ENCODE assay signal across 1 cellular context in the genomic region with DNA sequence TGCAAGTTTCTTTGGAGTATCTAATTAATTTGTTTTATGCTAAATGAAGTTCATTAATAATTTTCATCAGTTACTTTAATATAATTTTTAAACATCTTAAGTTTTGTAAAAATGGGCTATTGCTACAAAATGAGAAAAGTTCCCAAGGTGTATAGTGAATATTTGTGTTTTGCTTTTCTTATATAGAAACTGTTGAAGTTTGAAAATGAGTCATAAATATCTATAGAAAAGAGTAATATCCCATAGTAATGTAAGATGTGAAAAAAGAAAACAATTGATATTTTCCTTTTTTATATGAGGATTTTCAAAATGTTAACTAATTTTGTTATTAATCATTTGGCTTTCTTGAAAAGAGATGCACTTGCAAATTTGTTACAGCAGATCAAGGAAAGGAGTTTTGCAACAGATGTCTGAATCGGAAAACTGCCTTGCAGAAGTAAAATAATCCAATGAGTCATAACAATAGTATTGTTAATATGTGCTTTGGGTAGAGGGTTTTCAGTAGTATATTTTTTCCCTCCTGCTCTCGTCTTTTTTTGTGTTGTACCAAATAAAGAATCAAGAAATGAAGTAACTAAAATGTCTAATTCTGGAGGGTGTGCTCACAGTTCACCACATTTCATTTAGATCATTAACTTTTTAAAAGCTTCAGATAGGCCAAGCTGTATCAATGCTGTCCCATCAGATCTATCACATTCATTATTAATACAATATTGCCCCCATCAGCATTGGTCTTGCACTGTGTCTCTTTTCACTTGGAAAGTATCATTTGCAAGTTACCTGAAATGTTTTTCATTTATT.
TF ChIP-seq lines count a peak whose summit lies in the region.

No MANE protein-coding gene starts in this region.

TF ChIP-seq in GM12878, 131 proteins besides CTCF, POLR2A, EP300 and RAD21 (continued from another document and continues in another):
- TF ChIP-seq ZNF217 (IDR thresholded peaks at IDR 0.05) (no peak), RAD51 (IDR thresholded peaks at IDR 0.05) (no peak), ZBTB33 (IDR thresholded peaks at IDR 0.05) (no peak), ATF3 (IDR thresholded peaks at IDR 0.05; ENCODE audit: borderline replicate concordance, extremely low read depth, low read depth, low read length) (no peak), KDM1A (IDR thresholded peaks at IDR 0.05; ENCODE audit: borderline replicate concordance) (no peak), ZBED1 (IDR thresholded peaks at IDR 0.05; ENCODE audit: borderline replicate concordance) (no peak), ESRRA (IDR thresholded peaks at IDR 0.05; ENCODE audit: low read length) (no peak), NBN (IDR thresholded peaks at IDR 0.05) (no peak), GABPA (IDR thresholded peaks at IDR 0.05; ENCODE audit: low read depth) (no peak), ZBTB11 (CRISPR knock-in tag; IDR thresholded peaks at IDR 0.05) (no peak), STAT3 (IDR thresholded peaks at IDR 0.05; ENCODE audit: low read depth, low read length) (no peak), STAT1 (conservative IDR thresholded peaks at IDR 0.05) (no peak), MAX (IDR thresholded peaks at IDR 0.05; ENCODE audit: low read depth, low read length) (no peak), ZNF207 (IDR thresholded peaks at IDR 0.05; ENCODE audit: borderline replicate concordance) (no peak), BMI1 (IDR thresholded peaks at IDR 0.05; ENCODE audit: borderline replicate concordance) (0 out of 2 replicates have a peak, but pooled peaks have one; percentile 19), MTA2 (IDR thresholded peaks at IDR 0.05; ENCODE audit: low read depth) (no peak), SPI1 (IDR thresholded peaks at IDR 0.05; ENCODE audit: borderline replicate concordance, insufficient read depth, low read depth, low read length) (no peak), IKZF2 (IDR thresholded peaks at IDR 0.05) (peak in 1 of 2 experiments; percentile 57; a peak in 1 of 4 replicates), CBFB (IDR thresholded peaks at IDR 0.05; ENCODE audit: low read depth) (no peak)
- TF ChIP-seq, protein P1, sequence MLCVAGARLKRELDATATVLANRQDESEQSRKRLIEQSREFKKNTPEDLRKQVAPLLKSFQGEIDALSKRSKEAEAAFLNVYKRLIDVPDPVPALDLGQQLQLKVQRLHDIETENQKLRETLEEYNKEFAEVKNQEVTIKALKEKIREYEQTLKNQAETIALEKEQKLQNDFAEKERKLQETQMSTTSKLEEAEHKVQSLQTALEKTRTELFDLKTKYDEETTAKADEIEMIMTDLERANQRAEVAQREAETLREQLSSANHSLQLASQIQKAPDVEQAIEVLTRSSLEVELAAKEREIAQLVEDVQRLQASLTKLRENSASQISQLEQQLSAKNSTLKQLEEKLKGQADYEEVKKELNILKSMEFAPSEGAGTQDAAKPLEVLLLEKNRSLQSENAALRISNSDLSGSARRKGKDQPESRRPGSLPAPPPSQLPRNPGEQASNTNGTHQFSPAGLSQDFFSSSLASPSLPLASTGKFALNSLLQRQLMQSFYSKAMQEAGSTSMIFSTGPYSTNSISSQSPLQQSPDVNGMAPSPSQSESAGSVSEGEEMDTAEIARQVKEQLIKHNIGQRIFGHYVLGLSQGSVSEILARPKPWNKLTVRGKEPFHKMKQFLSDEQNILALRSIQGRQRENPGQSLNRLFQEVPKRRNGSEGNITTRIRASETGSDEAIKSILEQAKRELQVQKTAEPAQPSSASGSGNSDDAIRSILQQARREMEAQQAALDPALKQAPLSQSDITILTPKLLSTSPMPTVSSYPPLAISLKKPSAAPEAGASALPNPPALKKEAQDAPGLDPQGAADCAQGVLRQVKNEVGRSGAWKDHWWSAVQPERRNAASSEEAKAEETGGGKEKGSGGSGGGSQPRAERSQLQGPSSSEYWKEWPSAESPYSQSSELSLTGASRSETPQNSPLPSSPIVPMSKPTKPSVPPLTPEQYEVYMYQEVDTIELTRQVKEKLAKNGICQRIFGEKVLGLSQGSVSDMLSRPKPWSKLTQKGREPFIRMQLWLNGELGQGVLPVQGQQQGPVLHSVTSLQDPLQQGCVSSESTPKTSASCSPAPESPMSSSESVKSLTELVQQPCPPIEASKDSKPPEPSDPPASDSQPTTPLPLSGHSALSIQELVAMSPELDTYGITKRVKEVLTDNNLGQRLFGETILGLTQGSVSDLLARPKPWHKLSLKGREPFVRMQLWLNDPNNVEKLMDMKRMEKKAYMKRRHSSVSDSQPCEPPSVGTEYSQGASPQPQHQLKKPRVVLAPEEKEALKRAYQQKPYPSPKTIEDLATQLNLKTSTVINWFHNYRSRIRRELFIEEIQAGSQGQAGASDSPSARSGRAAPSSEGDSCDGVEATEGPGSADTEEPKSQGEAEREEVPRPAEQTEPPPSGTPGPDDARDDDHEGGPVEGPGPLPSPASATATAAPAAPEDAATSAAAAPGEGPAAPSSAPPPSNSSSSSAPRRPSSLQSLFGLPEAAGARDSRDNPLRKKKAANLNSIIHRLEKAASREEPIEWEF (IDR thresholded peaks at IDR 0.05; ENCODE audit: insufficient replicate concordance, low read depth, low read length) = no peak
- TF ChIP-seq, protein P2, sequence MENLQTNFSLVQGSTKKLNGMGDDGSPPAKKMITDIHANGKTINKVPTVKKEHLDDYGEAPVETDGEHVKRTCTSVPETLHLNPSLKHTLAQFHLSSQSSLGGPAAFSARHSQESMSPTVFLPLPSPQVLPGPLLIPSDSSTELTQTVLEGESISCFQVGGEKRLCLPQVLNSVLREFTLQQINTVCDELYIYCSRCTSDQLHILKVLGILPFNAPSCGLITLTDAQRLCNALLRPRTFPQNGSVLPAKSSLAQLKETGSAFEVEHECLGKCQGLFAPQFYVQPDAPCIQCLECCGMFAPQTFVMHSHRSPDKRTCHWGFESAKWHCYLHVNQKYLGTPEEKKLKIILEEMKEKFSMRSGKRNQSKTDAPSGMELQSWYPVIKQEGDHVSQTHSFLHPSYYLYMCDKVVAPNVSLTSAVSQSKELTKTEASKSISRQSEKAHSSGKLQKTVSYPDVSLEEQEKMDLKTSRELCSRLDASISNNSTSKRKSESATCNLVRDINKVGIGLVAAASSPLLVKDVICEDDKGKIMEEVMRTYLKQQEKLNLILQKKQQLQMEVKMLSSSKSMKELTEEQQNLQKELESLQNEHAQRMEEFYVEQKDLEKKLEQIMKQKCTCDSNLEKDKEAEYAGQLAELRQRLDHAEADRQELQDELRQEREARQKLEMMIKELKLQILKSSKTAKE (IDR thresholded peaks at IDR 0.05; ENCODE audit: low read depth, poor library complexity, severe bottlenecking) = no peak
- TF ChIP-seq, protein P3, sequence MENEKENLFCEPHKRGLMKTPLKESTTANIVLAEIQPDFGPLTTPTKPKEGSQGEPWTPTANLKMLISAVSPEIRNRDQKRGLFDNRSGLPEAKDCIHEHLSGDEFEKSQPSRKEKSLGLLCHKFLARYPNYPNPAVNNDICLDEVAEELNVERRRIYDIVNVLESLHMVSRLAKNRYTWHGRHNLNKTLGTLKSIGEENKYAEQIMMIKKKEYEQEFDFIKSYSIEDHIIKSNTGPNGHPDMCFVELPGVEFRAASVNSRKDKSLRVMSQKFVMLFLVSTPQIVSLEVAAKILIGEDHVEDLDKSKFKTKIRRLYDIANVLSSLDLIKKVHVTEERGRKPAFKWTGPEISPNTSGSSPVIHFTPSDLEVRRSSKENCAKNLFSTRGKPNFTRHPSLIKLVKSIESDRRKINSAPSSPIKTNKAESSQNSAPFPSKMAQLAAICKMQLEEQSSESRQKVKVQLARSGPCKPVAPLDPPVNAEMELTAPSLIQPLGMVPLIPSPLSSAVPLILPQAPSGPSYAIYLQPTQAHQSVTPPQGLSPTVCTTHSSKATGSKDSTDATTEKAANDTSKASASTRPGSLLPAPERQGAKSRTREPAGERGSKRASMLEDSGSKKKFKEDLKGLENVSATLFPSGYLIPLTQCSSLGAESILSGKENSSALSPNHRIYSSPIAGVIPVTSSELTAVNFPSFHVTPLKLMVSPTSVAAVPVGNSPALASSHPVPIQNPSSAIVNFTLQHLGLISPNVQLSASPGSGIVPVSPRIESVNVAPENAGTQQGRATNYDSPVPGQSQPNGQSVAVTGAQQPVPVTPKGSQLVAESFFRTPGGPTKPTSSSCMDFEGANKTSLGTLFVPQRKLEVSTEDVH (IDR thresholded peaks at IDR 0.05; ENCODE audit: low read depth, partially characterized antibody) = no peak
- TF ChIP-seq, protein P4, sequence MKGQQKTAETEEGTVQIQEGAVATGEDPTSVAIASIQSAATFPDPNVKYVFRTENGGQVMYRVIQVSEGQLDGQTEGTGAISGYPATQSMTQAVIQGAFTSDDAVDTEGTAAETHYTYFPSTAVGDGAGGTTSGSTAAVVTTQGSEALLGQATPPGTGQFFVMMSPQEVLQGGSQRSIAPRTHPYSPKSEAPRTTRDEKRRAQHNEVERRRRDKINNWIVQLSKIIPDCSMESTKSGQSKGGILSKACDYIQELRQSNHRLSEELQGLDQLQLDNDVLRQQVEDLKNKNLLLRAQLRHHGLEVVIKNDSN (IDR thresholded peaks at IDR 0.05; ENCODE audit: borderline replicate concordance, extremely low read length, insufficient read depth, low read depth, low read length) = no peak
- TF ChIP-seq, protein P5, sequence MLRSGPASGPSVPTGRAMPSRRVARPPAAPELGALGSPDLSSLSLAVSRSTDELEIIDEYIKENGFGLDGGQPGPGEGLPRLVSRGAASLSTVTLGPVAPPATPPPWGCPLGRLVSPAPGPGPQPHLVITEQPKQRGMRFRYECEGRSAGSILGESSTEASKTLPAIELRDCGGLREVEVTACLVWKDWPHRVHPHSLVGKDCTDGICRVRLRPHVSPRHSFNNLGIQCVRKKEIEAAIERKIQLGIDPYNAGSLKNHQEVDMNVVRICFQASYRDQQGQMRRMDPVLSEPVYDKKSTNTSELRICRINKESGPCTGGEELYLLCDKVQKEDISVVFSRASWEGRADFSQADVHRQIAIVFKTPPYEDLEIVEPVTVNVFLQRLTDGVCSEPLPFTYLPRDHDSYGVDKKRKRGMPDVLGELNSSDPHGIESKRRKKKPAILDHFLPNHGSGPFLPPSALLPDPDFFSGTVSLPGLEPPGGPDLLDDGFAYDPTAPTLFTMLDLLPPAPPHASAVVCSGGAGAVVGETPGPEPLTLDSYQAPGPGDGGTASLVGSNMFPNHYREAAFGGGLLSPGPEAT (IDR thresholded peaks at IDR 0.05; ENCODE audit: low read depth) = no peak
- TF ChIP-seq, protein P6, sequence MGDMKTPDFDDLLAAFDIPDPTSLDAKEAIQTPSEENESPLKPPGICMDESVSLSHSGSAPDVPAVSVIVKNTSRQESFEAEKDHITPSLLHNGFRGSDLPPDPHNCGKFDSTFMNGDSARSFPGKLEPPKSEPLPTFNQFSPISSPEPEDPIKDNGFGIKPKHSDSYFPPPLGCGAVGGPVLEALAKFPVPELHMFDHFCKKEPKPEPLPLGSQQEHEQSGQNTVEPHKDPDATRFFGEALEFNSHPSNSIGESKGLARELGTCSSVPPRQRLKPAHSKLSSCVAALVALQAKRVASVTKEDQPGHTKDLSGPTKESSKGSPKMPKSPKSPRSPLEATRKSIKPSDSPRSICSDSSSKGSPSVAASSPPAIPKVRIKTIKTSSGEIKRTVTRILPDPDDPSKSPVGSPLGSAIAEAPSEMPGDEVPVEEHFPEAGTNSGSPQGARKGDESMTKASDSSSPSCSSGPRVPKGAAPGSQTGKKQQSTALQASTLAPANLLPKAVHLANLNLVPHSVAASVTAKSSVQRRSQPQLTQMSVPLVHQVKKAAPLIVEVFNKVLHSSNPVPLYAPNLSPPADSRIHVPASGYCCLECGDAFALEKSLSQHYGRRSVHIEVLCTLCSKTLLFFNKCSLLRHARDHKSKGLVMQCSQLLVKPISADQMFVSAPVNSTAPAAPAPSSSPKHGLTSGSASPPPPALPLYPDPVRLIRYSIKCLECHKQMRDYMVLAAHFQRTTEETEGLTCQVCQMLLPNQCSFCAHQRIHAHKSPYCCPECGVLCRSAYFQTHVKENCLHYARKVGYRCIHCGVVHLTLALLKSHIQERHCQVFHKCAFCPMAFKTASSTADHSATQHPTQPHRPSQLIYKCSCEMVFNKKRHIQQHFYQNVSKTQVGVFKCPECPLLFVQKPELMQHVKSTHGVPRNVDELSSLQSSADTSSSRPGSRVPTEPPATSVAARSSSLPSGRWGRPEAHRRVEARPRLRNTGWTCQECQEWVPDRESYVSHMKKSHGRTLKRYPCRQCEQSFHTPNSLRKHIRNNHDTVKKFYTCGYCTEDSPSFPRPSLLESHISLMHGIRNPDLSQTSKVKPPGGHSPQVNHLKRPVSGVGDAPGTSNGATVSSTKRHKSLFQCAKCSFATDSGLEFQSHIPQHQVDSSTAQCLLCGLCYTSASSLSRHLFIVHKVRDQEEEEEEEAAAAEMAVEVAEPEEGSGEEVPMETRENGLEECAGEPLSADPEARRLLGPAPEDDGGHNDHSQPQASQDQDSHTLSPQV (IDR thresholded peaks at IDR 0.05) = no peak
